14 cellular contexts compared by ENCODE assay signal in genomic region chr6:75147512-75147911, GRCh38.
DNase-seq lines count a peak whose midpoint lies in the region; ATAC-seq and TF ChIP-seq lines count a peak whose summit lies in the region.
"Had no signal": no experiment of that assay in that cellular context is flagged by ENCODE, and none has a peak within 500 bp of the region (broad histone marks: within the 10 kb centered on the region; RNA-seq: fewer than 3 reads in every experiment).

No MANE protein-coding gene starts in this region.

- H2AFZ ChIP-seq in KMS-11 (ENCODE audit: low read depth) = no peak overlapping the region
- H2AFZ ChIP-seq: GM23338 had no signal

- DNase-seq in GM10248 (ENCODE audit: extremely low spot score) (peak; percentile 14), SKM-1 (lab: John Stamatoyannopoulos, UW; ENCODE audit: unreplicated experiment) (no peak), SW480 (ENCODE audit: low spot score) (no peak), NCI-H446 (lab: John Stamatoyannopoulos, UW) (no peak), HK-2 (ENCODE audit: unreplicated experiment) (no peak)
- DNase-seq: CD8-positive, alpha-beta memory T cell; NCI-H1105 treated with DMSO at 0.1 percent for 48 hours; Peyer's patch; spleen had no signal

- peaks cover 19% of the 10 kb centered on the region for H3K4me1 ChIP-seq in KMS-11 (ENCODE audit: low read depth, poor library complexity, severe bottlenecking)
- H3K4me1 ChIP-seq: Peyer's patch, spleen had no signal

- TF ChIP-seq CTCF in GM10248 (IDR thresholded peaks at IDR 0.05; ENCODE audit: control extremely low read depth, extremely low read depth, low read depth, missing control alignments) (no peak), KMS-11 (conservative IDR thresholded peaks at IDR 0.05; ENCODE audit: low read depth, low read length) (no peak)

- CTCF ChIA-PET in GM10248 (lab: Yijun Ruan, JAX) = interaction anchor here (0.8 kb wide), 1 partner anchor 9 kb away, joined by 3 read pairs; no protein-coding TSS in a partner anchor

- POLR2A ChIA-PET in GM10248 (lab: Yijun Ruan, JAX) = no interaction called here

- ATAC-seq in GM19328 (IDR thresholded peaks at IDR 0.05; ENCODE audit: unreplicated experiment) = peak; percentile 77
- peak; percentile 92 for ATAC-seq in HG02840 (IDR thresholded peaks at IDR 0.05; ENCODE audit: low FRiP score, unreplicated experiment)
- ATAC-seq: gastroesophageal sphincter, GM23338 had no signal

- no peaks in the 10 kb centered on the region for H3K79me2 ChIP-seq in KMS-11 (ENCODE audit: insufficient read depth, low read depth)

- H3K36me3 ChIP-seq in KMS-11 (ENCODE audit: insufficient read depth) = no peaks in the 10 kb centered on the region
- H3K36me3 ChIP-seq: spleen had no signal

- H3K9ac ChIP-seq in KMS-11 = no peak overlapping the region

- H4K20me1 ChIP-seq in KMS-11 (ENCODE audit: insufficient read depth) = no peaks in the 10 kb centered on the region

- no peaks in the 10 kb centered on the region for H3K27me3 ChIP-seq in KMS-11 (ENCODE audit: insufficient read depth, low read depth)
- H3K27me3 ChIP-seq: gastroesophageal sphincter, Peyer's patch, spleen had no signal

- peak overlapping the region; percentile 61 for H3K4me2 ChIP-seq in KMS-11
- H3K4me2 ChIP-seq: GM23338 had no signal

- H3K4me3 ChIP-seq in KMS-11 (IDR thresholded peaks at IDR 0.05; ENCODE audit: insufficient read depth, low read depth, low read length) = no peak overlapping the region
- H3K4me3 ChIP-seq: gastroesophageal sphincter, GM23338, Peyer's patch, spleen had no signal

- peak overlapping the region; percentile 23; the same call in 1 of the 2 replicates for H3K27ac ChIP-seq in KMS-11
- H3K27ac ChIP-seq: gastroesophageal sphincter, Peyer's patch, spleen had no signal
